In the genomic region with DNA sequence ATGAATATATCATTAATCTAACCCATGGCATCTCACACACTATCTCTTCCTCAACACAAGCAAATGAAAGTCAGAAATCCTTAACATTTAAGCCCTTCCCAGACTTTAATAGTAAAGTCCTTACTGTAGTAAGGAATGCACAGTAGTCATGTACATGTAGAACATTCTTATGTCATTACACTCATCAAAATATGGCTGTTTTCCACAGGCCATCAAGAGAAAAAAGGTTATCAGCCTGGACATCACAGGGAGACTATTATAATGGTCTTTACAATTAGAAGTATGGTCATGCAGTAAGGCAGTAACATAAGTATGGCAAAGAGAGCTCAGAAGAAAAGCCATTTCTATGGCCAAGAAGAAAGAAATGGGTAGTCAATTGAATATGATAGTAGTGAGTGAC, we compare ENCODE assay signal across 29 cellular contexts.
"Had no signal": no experiment of that assay in that cellular context is flagged by ENCODE, and none has a peak within 500 bp of the region (broad histone marks: within the 10 kb centered on the region; RNA-seq: fewer than 3 reads in every experiment).

No MANE protein-coding gene starts in this region.

- H3K27ac Mint-ChIP-seq: naive thymus-derived CD8-positive, alpha-beta T cell; nephron progenitor cell; stimulated activated naive CD8-positive, alpha-beta T cell treated with anti-CD3 and anti-CD28 coated beads, Interleukin-15, amount 100 ng/mL, for 72 hours had no signal

- ATAC-seq: foreskin keratinocyte; gastroesophageal sphincter; heart right ventricle; left ventricle myocardium superior; lower lobe of right lung; naive thymus-derived CD8-positive, alpha-beta T cell; right cardiac atrium; stimulated activated naive CD8-positive, alpha-beta T cell treated with anti-CD3 and anti-CD28 coated beads, Interleukin-15, amount 100 ng/mL, for 72 hours; upper lobe of right lung had no signal

- H3K9me3 Mint-ChIP-seq: naive thymus-derived CD8-positive, alpha-beta T cell; nephron progenitor cell had no signal

- H3K4me3 Mint-ChIP-seq: naive thymus-derived CD8-positive, alpha-beta T cell; nephron progenitor cell; stimulated activated naive CD8-positive, alpha-beta T cell treated with anti-CD3 and anti-CD28 coated beads, Interleukin-15, amount 100 ng/mL, for 72 hours had no signal

- DNase-seq: colonic mucosa; dermis blood vessel endothelial cell; effector memory CD4-positive, alpha-beta T cell; glutamatergic neuron; heart right ventricle; hippocampal formation; islet precursor cell; left ventricle myocardium superior; lower lobe of right lung; naive thymus-derived CD8-positive, alpha-beta T cell; nephron progenitor cell; nucleus accumbens; right cardiac atrium; sigmoid colon; small intestine; stimulated activated CD4-positive, alpha-beta T cell treated with anti-CD3 and anti-CD28 coated beads, Interleukin-12 subunit alpha, Interleukin-12 subunit beta, amount 100 ng/mL, for 4 hours; stimulated activated CD4-positive, alpha-beta T cell treated with anti-CD3 and anti-CD28 coated beads, Interleukin-1b, Interleukin-23, amount 100 ng/mL, for 48 hours; stimulated activated CD4-positive, alpha-beta T cell treated with anti-CD3 and anti-CD28 coated beads, Interleukin-4, amount 100 ng/mL, for 1 hour; stimulated activated CD8-positive, alpha-beta memory T cell treated with anti-CD3 and anti-CD28 coated beads, Interleukin-4, amount 100 ng/mL, for 48 hours; stimulated activated naive CD4-positive, alpha-beta T cell; stimulated activated naive CD8-positive, alpha-beta T cell treated with anti-CD3 and anti-CD28 coated beads, Interleukin-15, amount 100 ng/mL, for 72 hours; transverse colon; upper lobe of right lung; uterus had no signal

- H3K27me3 Mint-ChIP-seq: stimulated activated naive CD8-positive, alpha-beta T cell treated with anti-CD3 and anti-CD28 coated beads, Interleukin-15, amount 100 ng/mL, for 72 hours had no signal

- H3K4me1 Mint-ChIP-seq: naive thymus-derived CD8-positive, alpha-beta T cell; nephron progenitor cell; stimulated activated naive CD8-positive, alpha-beta T cell treated with anti-CD3 and anti-CD28 coated beads, Interleukin-15, amount 100 ng/mL, for 72 hours had no signal

- H3K4me3 ChIP-seq: colonic mucosa, esophagus muscularis mucosa, gastroesophageal sphincter, heart right ventricle, lower lobe of right lung, prostate gland, sigmoid colon, suprapubic skin, transverse colon, upper lobe of right lung, uterus had no signal

- H3K36me3 Mint-ChIP-seq: naive thymus-derived CD8-positive, alpha-beta T cell had no signal
